Comparison of ENCODE assay signal across 12 cellular contexts in the genomic region with DNA sequence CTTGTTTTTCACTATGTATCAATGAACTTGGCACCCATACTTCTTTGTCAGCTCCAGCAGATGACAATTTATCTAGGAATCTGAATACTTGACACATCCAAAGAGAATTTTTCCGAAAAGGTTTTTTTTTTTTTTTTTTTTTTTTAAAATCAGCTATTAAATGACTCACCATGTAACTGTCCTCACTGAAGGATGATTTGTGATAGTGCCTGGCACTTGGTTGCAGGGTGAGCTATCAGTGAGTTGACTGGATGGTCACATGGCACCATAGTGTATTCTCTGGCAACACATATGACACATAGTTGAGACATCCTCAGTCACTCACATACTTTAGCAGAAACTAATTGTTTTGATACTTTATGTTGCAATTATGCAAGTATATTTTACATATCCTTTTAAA.
DNase-seq lines count a peak whose midpoint lies in the region; ATAC-seq and TF ChIP-seq lines count a peak whose summit lies in the region.
"Had no signal": no experiment of that assay in that cellular context is flagged by ENCODE, and none has a peak within 500 bp of the region (broad histone marks: within the 10 kb centered on the region; RNA-seq: fewer than 3 reads in every experiment).

No MANE protein-coding gene starts in this region.

- CTCF ChIA-PET in A673 (lab: Charles Lee): no interaction called here

- POLR2A ChIA-PET in A673 (lab: Charles Lee; ENCODE audit: low non-redundant PET): no interaction called here

- H3K23ac ChIP-seq in mesendoderm (ENCODE audit: low read length): no peak overlapping the region

- WGBS in mesendoderm (ENCODE audit: extremely low coverage, insufficient coverage, low lambda C conversion rate): no CpG with 5 or more reads among the region's 1 CpG

- H3K4me1 ChIP-seq in A673 (ENCODE audit: insufficient read depth, low read length, poor library complexity, severe bottlenecking) (no peaks in the 10 kb centered on the region), mesendoderm (ENCODE audit: control insufficient read depth, low read depth, low read length) (no peaks in the 10 kb centered on the region)

- no peak overlapping the region for H2BK120ac ChIP-seq in mesendoderm (ENCODE audit: low read depth, low read length)

- H3K9me3 Mint-ChIP-seq in activated T-helper 2 cell treated with anti-CD3 and anti-CD28 coated beads, Interferon-gamma antibody, Interleukin-2, Interleukin-4, amounts not matched to agents 10 μg/mL and 5 μg/mL and 100 μg/mL, durations not matched to agents 14 hours and 24 hours and 36 hours: no peaks in the 10 kb centered on the region

- H3K79me1 ChIP-seq in mesendoderm (ENCODE audit: low read length): no peaks in the 10 kb centered on the region

- no peak overlapping the region for H3K4me2 ChIP-seq in mesendoderm (ENCODE audit: low read length)

- H3K27ac ChIP-seq in A673 (ENCODE audit: low read depth, low read length, poor library complexity, severe bottlenecking) (no peak overlapping the region), mesendoderm (ENCODE audit: low read depth, low read length) (no peak overlapping the region)
- H3K27ac ChIP-seq: ovary had no signal

- no peak for TF ChIP-seq CTCF in A673 (conservative IDR thresholded peaks at IDR 0.05; ENCODE audit: low read depth, low read length)

- no peak overlapping the region for H2BK5ac ChIP-seq in mesendoderm (ENCODE audit: low read length)

- no peak overlapping the region for H3K27ac Mint-ChIP-seq in activated T-helper 2 cell treated with anti-CD3 and anti-CD28 coated beads, Interferon-gamma antibody, Interleukin-2, Interleukin-4, amounts not matched to agents 10 μg/mL and 5 μg/mL and 100 μg/mL, durations not matched to agents 14 hours and 24 hours and 36 hours
- H3K27ac Mint-ChIP-seq: activated naive CD8-positive, alpha-beta T cell had no signal

- H4K8ac ChIP-seq in mesendoderm (ENCODE audit: low read depth, low read length): no peak overlapping the region

- no peak overlapping the region for H2BK15ac ChIP-seq in mesendoderm (replicated peaks; ENCODE audit: low read depth)

- H3K27me3 ChIP-seq in A673 (replicated peaks; ENCODE audit: insufficient read depth, low read depth, low read length, poor library complexity): no peaks in the 10 kb centered on the region
- H3K27me3 ChIP-seq in mesendoderm (ENCODE audit: insufficient read depth, low read length, poor library complexity): no peaks in the 10 kb centered on the region
- H3K27me3 ChIP-seq: ovary had no signal

- intact Hi-C loops in A673 (cut with micrococcal nuclease; ENCODE audit: unreplicated experiment): no loop called here
- intact Hi-C loops in activated T-helper 2 cell treated with anti-CD3 and anti-CD28 coated beads, Interferon-gamma antibody, Interleukin-2, Interleukin-4, amounts not matched to agents 10 μg/mL and 5 μg/mL and 100 μg/mL, durations not matched to agents 14 hours and 24 hours and 36 hours (cut with micrococcal nuclease): no loop called here

- H2AK5ac ChIP-seq in mesendoderm (ENCODE audit: low read length): no peak overlapping the region

- H3K4me3 ChIP-seq in A673 (ENCODE audit: low read depth, low read length, poor library complexity, severe bottlenecking): no peak overlapping the region
- no peak overlapping the region for H3K4me3 ChIP-seq in mesendoderm (ENCODE audit: low read length)
- H3K4me3 ChIP-seq: ovary had no signal

- H3K56ac ChIP-seq in mesendoderm (ENCODE audit: low read length): no peak overlapping the region

- no peak for ATAC-seq in HG03342 (IDR thresholded peaks at IDR 0.05; ENCODE audit: unreplicated experiment)

- no peak overlapping the region for H3K9ac ChIP-seq in mesendoderm (ENCODE audit: low read length)

- no peaks in the 10 kb centered on the region for H3K4me1 Mint-ChIP-seq in activated T-helper 2 cell treated with anti-CD3 and anti-CD28 coated beads, Interferon-gamma antibody, Interleukin-2, Interleukin-4, amounts not matched to agents 10 μg/mL and 5 μg/mL and 100 μg/mL, durations not matched to agents 14 hours and 24 hours and 36 hours (ENCODE audit: low read depth)
- H3K4me1 Mint-ChIP-seq: B cell had no signal

- DNase-seq in A673 (ENCODE audit: low spot score): peak; percentile 51
- DNase-seq in HT1080 (ENCODE audit: low read depth): peak; percentile 97
- DNase-seq in amniotic stem cell (lab: John Stamatoyannopoulos, UW): peak; percentile 18
- peak; percentile 88 for DNase-seq in glomerular visceral epithelial cell (ENCODE audit: extremely low spot score)
- no peak for DNase-seq in SK-N-DZ (ENCODE audit: low spot score)
- no peak for DNase-seq in mesendoderm
- no peak for DNase-seq in activated T-helper 2 cell treated with anti-CD3 and anti-CD28 coated beads, Interferon-gamma antibody, Interleukin-2, Interleukin-4, amounts not matched to agents 10 μg/mL and 5 μg/mL and 100 μg/mL, durations not matched to agents 14 hours and 24 hours and 36 hours (ENCODE audit: low spot score)
- DNase-seq: left cardiac atrium, ovary had no signal

- no peak overlapping the region for H4K5ac ChIP-seq in mesendoderm (ENCODE audit: low read length)

- no peaks in the 10 kb centered on the region for H3K79me2 ChIP-seq in mesendoderm (ENCODE audit: control insufficient read depth, insufficient read depth, low read length)

- H3K4me3 Mint-ChIP-seq in activated T-helper 2 cell treated with anti-CD3 and anti-CD28 coated beads, Interferon-gamma antibody, Interleukin-2, Interleukin-4, amounts not matched to agents 10 μg/mL and 5 μg/mL and 100 μg/mL, durations not matched to agents 14 hours and 24 hours and 36 hours (ENCODE audit: low read depth): no peak overlapping the region
- H3K4me3 Mint-ChIP-seq: activated naive CD8-positive, alpha-beta T cell; B cell had no signal

- no TSS peak for BruUV-seq in A673 (replicated peaks; lab: Mats Ljungman, UMichigan)

- no peak overlapping the region for H3K18ac ChIP-seq in mesendoderm (ENCODE audit: low read length)

- H3K4ac ChIP-seq in mesendoderm (ENCODE audit: low read depth, low read length): no peak overlapping the region

- H3K9me3 ChIP-seq in A673 (ENCODE audit: low read depth, low read length, poor library complexity, severe bottlenecking): no peaks in the 10 kb centered on the region
- H3K9me3 ChIP-seq: ovary had no signal

- no peaks in the 10 kb centered on the region for H3K36me3 Mint-ChIP-seq in activated T-helper 2 cell treated with anti-CD3 and anti-CD28 coated beads, Interferon-gamma antibody, Interleukin-2, Interleukin-4, amounts not matched to agents 10 μg/mL and 5 μg/mL and 100 μg/mL, durations not matched to agents 14 hours and 24 hours and 36 hours (ENCODE audit: low read depth)
- H3K36me3 Mint-ChIP-seq: activated naive CD8-positive, alpha-beta T cell had no signal

- H3K36me3 ChIP-seq in A673 (ENCODE audit: insufficient read depth, low read length, poor library complexity, severe bottlenecking) (no peaks in the 10 kb centered on the region), mesendoderm (ENCODE audit: control insufficient read depth, insufficient read depth, low read length) (no peaks in the 10 kb centered on the region)
- H3K36me3 ChIP-seq: ovary had no signal

- H3K27me3 Mint-ChIP-seq in activated T-helper 2 cell treated with anti-CD3 and anti-CD28 coated beads, Interferon-gamma antibody, Interleukin-2, Interleukin-4, amounts not matched to agents 10 μg/mL and 5 μg/mL and 100 μg/mL, durations not matched to agents 14 hours and 24 hours and 36 hours (ENCODE audit: low read depth): peaks cover 12% of the 10 kb centered on the region

Comparison
In these comparisons a context has a peak if more than half of its experiments do, and no peak if none do; other contexts are left out.
1. DNase-seq: peak in A673 (single experiment), HT1080 (single experiment), amniotic stem cell (single experiment) and glomerular visceral epithelial cell (single experiment); none in SK-N-DZ (single experiment), mesendoderm (single experiment) and activated T-helper 2 cell treated with anti-CD3 and anti-CD28 coated beads, Interferon-gamma antibody, Interleukin-2, Interleukin-4, amounts not matched to agents 10 μg/mL and 5 μg/mL and 100 μg/mL, durations not matched to agents 14 hours and 24 hours and 36 hours (single experiment).